ENCODE assay signal across 31 cellular contexts in genomic region chr2:191614759-191615158, GRCh38.
"Had no signal": no experiment of that assay in that cellular context is flagged by ENCODE, and none has a peak within 500 bp of the region (broad histone marks: within the 10 kb centered on the region; RNA-seq: fewer than 3 reads in every experiment).

No MANE protein-coding gene starts in this region.

- H3K27me3 ChIP-seq: ascending aorta, body of pancreas, breast epithelium had no signal

- H3K4me1 Mint-ChIP-seq: WTC11 had no signal

- H3K4me2 ChIP-seq: KMS-11 had no signal

- ATAC-seq: activated CD8-positive, alpha-beta T cell treated with anti-CD3 and anti-CD28 coated beads for 36 hours; activated T-cell treated with anti-CD3 and anti-CD28 coated beads, Interleukin-2, amount 50 U/mL, for 72 hours; activated T-helper 17 cell treated with anti-CD3 and anti-CD28 coated beads, Interleukin-2, amount 50 U/mL, for 72 hours; body of pancreas; WTC11 had no signal

- H3K9me3 Mint-ChIP-seq: activated CD8-positive, alpha-beta T cell treated with anti-CD3 and anti-CD28 coated beads for 36 hours; activated naive CD4-positive, alpha-beta T cell treated with anti-CD3 and anti-CD28 coated beads, Interleukin-2, amount 50 U/mL, for 24 hours; activated T-cell treated with anti-CD3 and anti-CD28 coated beads, Interleukin-2, amount 50 U/mL, for 72 hours; activated T-helper 17 cell treated with anti-CD3 and anti-CD28 coated beads, Interleukin-2, amount 50 U/mL, for 72 hours; T-helper 2 cell treated with Interferon-gamma antibody and Interleukin-4, amounts not matched to agents 5 μg/mL and 100 μg/mL, for 36 hours; WTC11 had no signal

- H3K27me3 Mint-ChIP-seq: activated CD8-positive, alpha-beta T cell treated with anti-CD3 and anti-CD28 coated beads for 36 hours; activated naive CD4-positive, alpha-beta T cell treated with anti-CD3 and anti-CD28 coated beads, Interleukin-2, amount 50 U/mL, for 24 hours; activated naive CD8-positive, alpha-beta T cell treated with anti-CD3 and anti-CD28 coated beads, Interleukin-2, amount 10 ng/mL, durations not matched to agents 7 days and 5 days; activated T-helper 17 cell treated with anti-CD3 and anti-CD28 coated beads, Interleukin-2, amount 50 U/mL, for 72 hours had no signal

- H3K36me3 Mint-ChIP-seq: activated naive CD4-positive, alpha-beta T cell treated with anti-CD3 and anti-CD28 coated beads, Interleukin-2, amount 50 U/mL, for 24 hours; WTC11 had no signal

- H3K27ac ChIP-seq: ascending aorta, body of pancreas, breast epithelium, KMS-11, SK-N-MC had no signal

- H3K9ac ChIP-seq: KMS-11 had no signal

- H3K27ac Mint-ChIP-seq: activated CD8-positive, alpha-beta T cell treated with anti-CD3 and anti-CD28 coated beads for 36 hours; activated naive CD4-positive, alpha-beta T cell treated with anti-CD3 and anti-CD28 coated beads, Interleukin-2, amount 50 U/mL, for 24 hours; activated naive CD8-positive, alpha-beta T cell treated with anti-CD3 and anti-CD28 coated beads, Interleukin-2, amount 10 ng/mL, durations not matched to agents 7 days and 5 days; activated T-cell treated with anti-CD3 and anti-CD28 coated beads, Interleukin-2, amount 50 U/mL, for 72 hours; activated T-helper 17 cell treated with anti-CD3 and anti-CD28 coated beads, Interleukin-2, amount 50 U/mL, for 72 hours; T-helper 2 cell treated with Interferon-gamma antibody and Interleukin-4, amounts not matched to agents 5 μg/mL and 100 μg/mL, for 36 hours; WTC11 had no signal

- H3K36me3 ChIP-seq: ascending aorta, breast epithelium had no signal

- H3K4me1 ChIP-seq: ascending aorta, body of pancreas, breast epithelium had no signal

- H3K9me3 ChIP-seq: ascending aorta, body of pancreas, breast epithelium had no signal

- DNase-seq: activated CD4-positive, alpha-beta T cell treated with anti-CD3 and anti-CD28 coated beads for 4 hours; activated CD4-positive, CD25-positive, alpha-beta regulatory T cell treated with anti-CD3 and anti-CD28 coated beads, Interleukin-2, amount 50 U/mL, for 72 hours; activated CD8-positive, alpha-beta T cell treated with anti-CD3 and anti-CD28 coated beads for 36 hours; activated effector memory CD4-positive, alpha-beta T cell treated with anti-CD3 and anti-CD28 coated beads, Interleukin-2, amount 50 U/mL, for 16 hours; activated naive CD4-positive, alpha-beta T cell; activated naive CD8-positive, alpha-beta T cell treated with anti-CD3 and anti-CD28 coated beads, Interleukin-2, amount 10 ng/mL, durations not matched to agents 7 days and 5 days; activated T-cell treated with anti-CD3 and anti-CD28 coated beads, Interleukin-2, amount 50 U/mL, for 1 hour; activated T-cell treated with anti-CD3 and anti-CD28 coated beads, Interleukin-2, amount 50 U/mL, for 72 hours; amygdala; body of pancreas; MM.1S; MV-4-11; NCI-H1092; NCI-H1436 treated with DMSO at 0.1 percent for 48 hours; NCI-H187; NCI-H2029 treated with DMSO at 0.1 percent for 48 hours; NCI-H2107; NCI-H2171; NCI-H510A; NCI-H526; NCI-H748 treated with DMSO at 0.1 percent for 48 hours; OCI-M1; Right ventricle myocardium superior had no signal

- H3K4me3 ChIP-seq: ascending aorta, body of pancreas, breast epithelium, SK-N-MC had no signal

- H3K4me3 Mint-ChIP-seq: activated CD8-positive, alpha-beta T cell treated with anti-CD3 and anti-CD28 coated beads for 36 hours; activated naive CD4-positive, alpha-beta T cell treated with anti-CD3 and anti-CD28 coated beads, Interleukin-2, amount 50 U/mL, for 24 hours; activated naive CD8-positive, alpha-beta T cell treated with anti-CD3 and anti-CD28 coated beads, Interleukin-2, amount 10 ng/mL, durations not matched to agents 7 days and 5 days; activated T-cell treated with anti-CD3 and anti-CD28 coated beads, Interleukin-2, amount 50 U/mL, for 72 hours; activated T-helper 17 cell treated with anti-CD3 and anti-CD28 coated beads, Interleukin-2, amount 50 U/mL, for 72 hours; T-helper 2 cell treated with Interferon-gamma antibody and Interleukin-4, amounts not matched to agents 5 μg/mL and 100 μg/mL, for 36 hours; WTC11 had no signal
